Comparison of ENCODE assay signal across 21 cellular contexts in the genomic region with DNA sequence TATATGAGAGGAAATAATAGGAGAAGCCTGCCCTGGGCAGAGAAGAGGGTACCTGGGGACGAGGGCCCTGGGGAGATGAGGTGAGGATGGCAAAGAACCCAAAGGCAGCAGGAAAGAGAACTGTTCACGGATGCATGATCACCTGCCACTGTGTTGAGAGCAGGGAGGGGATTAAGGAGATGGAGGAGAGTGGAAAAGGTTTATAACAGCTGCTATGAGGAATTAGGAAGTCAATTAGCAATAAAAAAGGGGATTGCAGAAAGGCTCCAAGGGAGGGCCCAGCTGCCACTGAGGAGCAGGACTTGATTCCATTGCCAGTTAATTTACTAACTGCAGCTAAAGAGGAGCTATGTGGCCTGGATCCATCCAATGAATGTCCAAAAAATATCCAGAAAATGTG.
"Had no signal": no experiment of that assay in that cellular context is flagged by ENCODE, and none has a peak within 500 bp of the region (broad histone marks: within the 10 kb centered on the region; RNA-seq: fewer than 3 reads in every experiment).

No MANE protein-coding gene starts in this region.

- DNase-seq: activated gamma-delta T cell treated with Interleukin-2 at 50 U/mL for 16 hours; activated T-cell treated with anti-CD3 and anti-CD28 coated beads, Interleukin-2, amount 50 U/mL, for 1 hour; aorta; effector CD4-positive, alpha-beta T cell; erythroblast; foreskin fibroblast; heart right ventricle; lower lobe of right lung; mesendoderm; naive B cell; occipital lobe; small intestine; stimulated activated CD4-positive, alpha-beta T cell treated with anti-CD3 and anti-CD28 coated beads, Interleukin-2, amount 100 ng/mL, for 24 hours; stomach; transverse colon had no signal

- H3K36me3 Mint-ChIP-seq: activated naive CD4-positive, alpha-beta T cell treated with anti-CD3 and anti-CD28 coated beads, Interleukin-2, amount 50 U/mL, for 72 hours; brain; naive B cell; stimulated activated effector memory CD8-positive, alpha-beta T cell treated with anti-CD3 and anti-CD28 coated beads, Interleukin-12 subunit alpha, Interleukin-12 subunit beta, amount 100 ng/mL, for 72 hours had no signal

- H3K27me3 Mint-ChIP-seq: naive B cell had no signal

- H3K4me1 Mint-ChIP-seq: brain, naive B cell had no signal

- H3K27ac Mint-ChIP-seq: activated naive CD4-positive, alpha-beta T cell treated with anti-CD3 and anti-CD28 coated beads, Interleukin-2, amount 50 U/mL, for 72 hours; brain; dendritic cell treated with granulocyte-macrophage colony-stimulating factor and Interleukin-4, amounts not matched to agents 40 ng/mL and 50 ng/mL, for 4 days; naive B cell; stimulated activated effector memory CD8-positive, alpha-beta T cell treated with anti-CD3 and anti-CD28 coated beads, Interleukin-12 subunit alpha, Interleukin-12 subunit beta, amount 100 ng/mL, for 72 hours had no signal

- H3K4me3 Mint-ChIP-seq: brain; dendritic cell treated with granulocyte-macrophage colony-stimulating factor and Interleukin-4, amounts not matched to agents 40 ng/mL and 50 ng/mL, for 4 days; naive B cell; stimulated activated effector memory CD8-positive, alpha-beta T cell treated with anti-CD3 and anti-CD28 coated beads, Interleukin-12 subunit alpha, Interleukin-12 subunit beta, amount 100 ng/mL, for 72 hours had no signal

- ATAC-seq: activated naive CD4-positive, alpha-beta T cell treated with anti-CD3 and anti-CD28 coated beads, Interleukin-2, amount 50 U/mL, for 72 hours; heart right ventricle; left lobe of liver; lower lobe of right lung; sciatic nerve; stimulated activated effector memory CD8-positive, alpha-beta T cell treated with anti-CD3 and anti-CD28 coated beads, Interleukin-12 subunit alpha, Interleukin-12 subunit beta, amount 100 ng/mL, for 72 hours had no signal

- H3K9me3 Mint-ChIP-seq: dendritic cell treated with granulocyte-macrophage colony-stimulating factor and Interleukin-4, amounts not matched to agents 40 ng/mL and 50 ng/mL, for 4 days; stimulated activated effector memory CD8-positive, alpha-beta T cell treated with anti-CD3 and anti-CD28 coated beads, Interleukin-12 subunit alpha, Interleukin-12 subunit beta, amount 100 ng/mL, for 72 hours had no signal
